Comparison of ENCODE assay signal across 8 cellular contexts in the genomic region with DNA sequence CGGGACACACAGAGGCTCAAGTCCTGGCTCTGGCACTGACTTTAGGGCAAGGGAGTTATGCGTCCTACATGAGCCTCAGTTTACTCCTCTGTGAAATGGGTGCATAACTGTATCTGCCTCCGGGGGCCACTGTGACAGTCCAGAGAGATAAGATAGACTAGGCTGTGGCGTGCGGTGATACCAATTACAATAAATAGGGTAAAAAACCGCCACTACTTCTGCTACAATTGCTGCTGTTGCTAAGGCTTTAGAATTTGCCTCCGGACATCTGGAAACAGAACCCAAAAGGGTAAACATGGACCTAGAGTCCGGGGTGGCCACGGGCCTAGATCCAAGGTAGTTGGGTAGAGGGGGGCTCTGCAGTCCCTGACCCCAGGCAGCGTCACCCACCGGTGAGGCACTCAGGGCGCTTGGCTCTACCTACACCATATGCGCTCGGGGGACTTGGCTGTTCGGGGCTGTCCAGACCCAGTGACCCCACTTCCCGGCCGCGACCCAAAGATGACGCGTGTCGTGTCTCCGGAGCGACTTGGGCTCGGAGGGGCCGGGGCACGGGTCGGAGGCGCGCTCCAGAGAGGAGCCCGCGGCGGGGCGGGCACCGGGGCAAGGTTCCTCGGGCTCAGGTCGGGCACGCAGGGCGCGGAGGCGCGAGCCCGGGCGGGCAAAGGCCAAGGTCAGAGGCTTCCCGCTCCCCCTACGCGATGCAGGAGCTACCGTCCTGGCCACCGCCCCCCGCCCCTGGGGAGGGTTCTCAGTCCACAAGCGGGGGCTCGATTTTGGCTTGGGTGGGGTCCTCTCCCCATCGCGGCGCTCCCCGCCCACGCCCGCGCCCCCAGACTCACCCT. TPM values are rescaled to one million over a fixed set of nuclear protein-coding genes. Genes with fewer than 3 reads are reported as not detected.
DNase-seq lines count a peak whose midpoint lies in the region; ATAC-seq and TF ChIP-seq lines count a peak whose summit lies in the region.

No MANE protein-coding gene starts in this region.

- peak; percentile 21 for ATAC-seq in GM21723 (IDR thresholded peaks at IDR 0.05; ENCODE audit: unreplicated experiment)
- ATAC-seq in left cardiac atrium, result peak; percentile 10 to 44
- no peak for ATAC-seq in HG02970 (IDR thresholded peaks at IDR 0.05; ENCODE audit: low FRiP score, unreplicated experiment)
- no peak for ATAC-seq in HG03039 (IDR thresholded peaks at IDR 0.05; ENCODE audit: unreplicated experiment)

- peak overlapping the region; percentile 74 for H3K4me3 ChIP-seq in AG10803 (ENCODE audit: low read length)

- intact Hi-C loops in left cardiac atrium (cut with DNase I), result loop anchor here (5.0 to 10.0 kb wide), 2 partner anchors 106 to 138 kb away; no protein-coding TSS in a partner anchor

- no peak for TF ChIP-seq CTCF in AG10803 (conservative IDR thresholded peaks at IDR 0.05; ENCODE audit: low read length)

- DNase-seq in AG10803 (ENCODE audit: low read depth) (no peak), left cardiac atrium (peak; percentile 61), retina (peak; percentile 59), A172 (ENCODE audit: low spot score) (no peak)
- DNase-seq in activated T-cell treated with anti-CD3 and anti-CD28 coated beads, Interleukin-2, amount 50 U/mL, for 48 hours, result peak; percentile 23 to 38

RNA-seq across cellular contexts. Expression of gene INSR, which starts 1.0 kb away (rescaled TPM):
- total RNA-seq in left cardiac atrium, result 10 to 100 TPM; 44.6 to 52.9 TPM
- total RNA-seq in A172 (2014; rRNA removed; shearing (Covaris generic)), result 7.2 and 8.4 TPM in 2 replicates

RNA-seq across cellular contexts. Expression of gene ARHGEF18, which starts 55.6 kb away (rescaled TPM):
- 10 to 100 TPM in 1 of 2 donors, 1 to 10 TPM in 1; 9.9 to 11.7 TPM for total RNA-seq in left cardiac atrium
- 29.0 and 35.7 TPM in 2 replicates for total RNA-seq in A172 (2014; rRNA removed; shearing (Covaris generic))

Comparison
In these comparisons a context has a peak if more than half of its experiments do, and no peak if none do; other contexts are left out.
1. DNase-seq: peak in activated T-cell treated with anti-CD3 and anti-CD28 coated beads, Interleukin-2, amount 50 U/mL, for 48 hours (2 of 2), left cardiac atrium (single experiment) and retina (single experiment); none in AG10803 (single experiment) and A172 (single experiment).
2. ATAC-seq: peak in GM21723 (single experiment) and left cardiac atrium (2 of 2); none in HG02970 (single experiment) and HG03039 (single experiment).